ENCODE assay signal across 7 cellular contexts in genomic region chr6:150865043-150865405, GRCh38. TPM values are rescaled to one million over a fixed set of nuclear protein-coding genes. Genes with fewer than 3 reads are reported as not detected.
DNase-seq lines count a peak whose midpoint lies in the region; ATAC-seq and TF ChIP-seq lines count a peak whose summit lies in the region.

No MANE protein-coding gene starts in this region.

- CTCF ChIA-PET in WTC11 (lab: Charles Lee), result interaction anchor here (0.5 to 2.4 kb wide), 12 partner anchors 9 to 336 kb away, joined by 3 to 21 read pairs (median 4); no protein-coding TSS in a partner anchor

- H4K20me1 ChIP-seq in hepatocyte (ENCODE audit: insufficient read depth, poor library complexity, severe bottlenecking), result no peaks in the 10 kb centered on the region

- H3K79me2 ChIP-seq in hepatocyte, result peaks cover 31% of the 10 kb centered on the region

- H3K4me1 Mint-ChIP-seq in HFFc6 (ENCODE audit: low read depth) (peaks cover 39% of the 10 kb centered on the region), WTC11 (peaks cover 12% of the 10 kb centered on the region)
- peaks cover 46% of the 10 kb centered on the region for H3K4me1 Mint-ChIP-seq in stimulated activated naive CD8-positive, alpha-beta T cell treated with anti-CD3 and anti-CD28 coated beads, Interleukin-15, amount 100 ng/mL, for 72 hours

- peak overlapping the region; percentile 94 for H3K27ac ChIP-seq in hepatocyte

- H3K36me3 Mint-ChIP-seq in HFFc6 (ENCODE audit: low read depth), result peaks cover 22% of the 10 kb centered on the region
- H3K36me3 Mint-ChIP-seq in WTC11, result no peaks in the 10 kb centered on the region

- TF ChIP-seq CTCF in HFFc6 (IDR thresholded peaks at IDR 0.05), result no peak
- TF ChIP-seq CTCF in WTC11 (IDR thresholded peaks at IDR 0.05), result no peak
- TF ChIP-seq CTCF in hepatocyte (IDR thresholded peaks at IDR 0.05; ENCODE audit: poor library complexity), result no peak

- no peaks in the 10 kb centered on the region for H3K36me3 ChIP-seq in hepatocyte (replicated peaks; ENCODE audit: insufficient read depth, low read depth)

- no peaks in the 10 kb centered on the region for H3K9me2 ChIP-seq in hepatocyte (replicated peaks; ENCODE audit: insufficient read depth)

- peak overlapping the region; percentile 67 for H2AFZ ChIP-seq in hepatocyte

- DNase-seq in HFFc6 (no peak), WTC11 (ENCODE audit: low spot score) (no peak), hepatocyte (ENCODE audit: low spot score) (no peak), germinal center (ENCODE audit: low spot score) (no peak), GM03348 (ENCODE audit: low spot score) (no peak), anterior cingulate cortex (lab: John Stamatoyannopoulos, UW) (no peak)
- DNase-seq in stimulated activated naive CD8-positive, alpha-beta T cell treated with anti-CD3 and anti-CD28 coated beads, Interleukin-15, amount 100 ng/mL, for 72 hours, result no peak

- POLR2A ChIA-PET in WTC11 (lab: Charles Lee), result interaction anchor here (0.8 to 2.8 kb wide), 2 partner anchors 10 to 47 kb away, joined by 3 to 12 read pairs; no protein-coding TSS in a partner anchor

- H3K27ac Mint-ChIP-seq in HFFc6 (peak overlapping the region; percentile 99), WTC11 (0 out of 2 replicates have a peak overlapping the region, but pooled peaks have one; percentile 38)
- H3K27ac Mint-ChIP-seq in stimulated activated naive CD8-positive, alpha-beta T cell treated with anti-CD3 and anti-CD28 coated beads, Interleukin-15, amount 100 ng/mL, for 72 hours, result peak overlapping the region; percentile 82 to 93

- H3K4me3 ChIP-seq in hepatocyte, result peak overlapping the region; percentile 72

- peak overlapping the region; percentile 85 for H3K4me2 ChIP-seq in hepatocyte

- no peaks in the 10 kb centered on the region for H3K9me3 ChIP-seq in hepatocyte (ENCODE audit: low read depth)

- ATAC-seq in WTC11, result no peak
- ATAC-seq in stimulated activated naive CD8-positive, alpha-beta T cell treated with anti-CD3 and anti-CD28 coated beads, Interleukin-15, amount 100 ng/mL, for 72 hours, result no peak

- H3K9me3 Mint-ChIP-seq in HFFc6, result no peaks in the 10 kb centered on the region
- H3K9me3 Mint-ChIP-seq in WTC11, result no peaks in the 10 kb centered on the region
- no peaks in the 10 kb centered on the region for H3K9me3 Mint-ChIP-seq in stimulated activated naive CD8-positive, alpha-beta T cell treated with anti-CD3 and anti-CD28 coated beads, Interleukin-15, amount 100 ng/mL, for 72 hours

- H3K4me3 Mint-ChIP-seq in HFFc6 (peak overlapping the region; percentile 92), WTC11 (peak overlapping the region; percentile 73)
- peak overlapping the region; percentile 77 to 82 for H3K4me3 Mint-ChIP-seq in stimulated activated naive CD8-positive, alpha-beta T cell treated with anti-CD3 and anti-CD28 coated beads, Interleukin-15, amount 100 ng/mL, for 72 hours

- 14% methylated on average over 5 of the region's 5 CpGs for WGBS in hepatocyte (ENCODE audit: low lambda C conversion rate, missing lambda C conversion rate)

- no peaks in the 10 kb centered on the region for H3K27me3 ChIP-seq in hepatocyte

- H3K27me3 Mint-ChIP-seq in HFFc6 (ENCODE audit: insufficient read depth) (peaks cover 7% of the 10 kb centered on the region), WTC11 (ENCODE audit: low read depth) (no peaks in the 10 kb centered on the region)
- peaks cover 33% of the 10 kb centered on the region for H3K27me3 Mint-ChIP-seq in stimulated activated naive CD8-positive, alpha-beta T cell treated with anti-CD3 and anti-CD28 coated beads, Interleukin-15, amount 100 ng/mL, for 72 hours

- H3K4me1 ChIP-seq in hepatocyte (ENCODE audit: insufficient read depth), result peaks cover 23% of the 10 kb centered on the region

TF ChIP-seq in WTC11, 78 proteins besides CTCF, POLR2A, EP300 and RAD21:
- TF ChIP-seq MYBL2 (CRISPR knock-in tag; IDR thresholded peaks at IDR 0.05) (no peak), E2F4 (CRISPR knock-in tag; IDR thresholded peaks at IDR 0.05; ENCODE audit: borderline replicate concordance, low read depth) (no peak), TEAD1 (CRISPR knock-in tag; IDR thresholded peaks at IDR 0.05) (no peak)

RNA-seq across cellular contexts. Expression of gene MTHFD1L, which starts 0.5 kb away (rescaled TPM):
- 10 to 100 TPM; 67.5 to 88.7 (median 80.9) TPM for total RNA-seq in HFFc6 (2021; fragmentation: NEBNext Ultra II Directional; extraction: Animal tissue kit (Norgen Biotek cat#: 25700))
- total RNA-seq in WTC11 (2021) (83.2 to 104 TPM (median 88.0 TPM) in 3 replicates), hepatocyte (17.1 and 30.8 TPM in 2 replicates)
- 27.4 and 28.4 TPM in 2 replicates for polyA plus RNA-seq in hepatocyte

Comparison
In these comparisons a context has a peak if more than half of its experiments do, and no peak if none do; other contexts are left out.
1. H3K27ac Mint-ChIP-seq: peak in every context shown above with its lines; median percentile 99 in HFFc6; 88 in stimulated activated naive CD8-positive, alpha-beta T cell treated with anti-CD3 and anti-CD28 coated beads, Interleukin-15, amount 100 ng/mL, for 72 hours; 38 in WTC11.